11 cellular contexts compared by ENCODE assay signal in genomic region chr15:30065025-30065801, GRCh38. TPM values are rescaled to one million over a fixed set of nuclear protein-coding genes. Genes with fewer than 3 reads are reported as not detected.
DNase-seq lines count a peak whose midpoint lies in the region; ATAC-seq and TF ChIP-seq lines count a peak whose summit lies in the region.
"Had no signal": no experiment of that assay in that cellular context is flagged by ENCODE, and none has a peak within 500 bp of the region (broad histone marks: within the 10 kb centered on the region; RNA-seq: fewer than 3 reads in every experiment).

No MANE protein-coding gene starts in this region.

- no peaks in the 10 kb centered on the region for H3K79me2 ChIP-seq in SK-N-SH (ENCODE audit: insufficient read depth)
- no peaks in the 10 kb centered on the region for H3K79me2 ChIP-seq in smooth muscle cell (ENCODE audit: low read depth)

- H3K9me2 ChIP-seq in SK-N-SH, result no peaks in the 10 kb centered on the region

- no peaks in the 10 kb centered on the region for H3F3A ChIP-seq in SK-N-SH (replicated peaks; ENCODE audit: insufficient read depth)
- peaks cover 5% of the 10 kb centered on the region for H3F3A ChIP-seq in smooth muscle cell (ENCODE audit: low read depth)

- H2AFZ ChIP-seq in SK-N-SH (ENCODE audit: low read depth) (no peak overlapping the region; the same call in 1 of the 2 replicates), smooth muscle cell (ENCODE audit: low read depth) (no peak overlapping the region)

- H3K36me3 ChIP-seq in SK-N-SH (replicated peaks in 1 of 2; ENCODE audit: control insufficient read depth in 1 of 2, insufficient read depth in 2 of 2, low read length in 1 of 2), result no peaks in the 10 kb centered on the region
- H3K36me3 ChIP-seq in smooth muscle cell (ENCODE audit: low read depth), result no peaks in the 10 kb centered on the region

- no peak overlapping the region; a peak in 1 of 4 replicates for H3K27ac ChIP-seq in SK-N-SH (ENCODE audit: low read depth in 2 of 2, low read length in 1 of 2)
- peak overlapping the region; percentile 49 for H3K27ac ChIP-seq in smooth muscle cell (ENCODE audit: low read depth)

- TF ChIP-seq CTCF in SK-N-SH (IDR thresholded peaks at IDR 0.05), result no peak
- TF ChIP-seq CTCF in smooth muscle cell (IDR thresholded peaks at IDR 0.05; ENCODE audit: borderline replicate concordance, insufficient read depth, poor library complexity, severe bottlenecking), result no peak

- H3K4me3 ChIP-seq in SK-N-SH (ENCODE audit: low read depth in 2 of 2, low read length in 1 of 2), result no peak overlapping the region
- no peak overlapping the region for H3K4me3 ChIP-seq in smooth muscle cell

- no peak for TF ChIP-seq RAD21 in SK-N-SH (IDR thresholded peaks at IDR 0.05; ENCODE audit: low read length)

- H3K9me3 ChIP-seq in SK-N-SH (no peaks in the 10 kb centered on the region), smooth muscle cell (replicated peaks; ENCODE audit: low read depth) (no peaks in the 10 kb centered on the region)

- WGBS in SK-N-SH (ENCODE audit: low lambda C conversion rate), result 52% methylated on average over 12 of the region's 12 CpGs
- 43% methylated on average over 12 of the region's 12 CpGs for WGBS in smooth muscle cell (ENCODE audit: low lambda C conversion rate)

- no peak for TF ChIP-seq EP300 in SK-N-SH (IDR thresholded peaks at IDR 0.05; ENCODE audit: borderline replicate concordance in 1 of 2, low read depth in 1 of 2, low read length in 1 of 2)

- POLR2A ChIA-PET in SK-N-SH (lab: Yijun Ruan, JAX), result no interaction called here

- H3K4me2 ChIP-seq in SK-N-SH, result peak overlapping the region; percentile 11; the same call in 1 of the 2 replicates
- H3K4me2 ChIP-seq in smooth muscle cell, result peak overlapping the region; percentile 64

- H3K4me1 ChIP-seq in SK-N-SH (ENCODE audit: control insufficient read depth in 1 of 2, insufficient read depth in 2 of 2, low read depth in 1 of 2, low read length in 1 of 2) (no peaks in the 10 kb centered on the region), smooth muscle cell (ENCODE audit: low read depth) (no peaks in the 10 kb centered on the region)

- CTCF ChIA-PET in SK-N-SH (lab: Yijun Ruan, JAX), result no interaction called here

- no peak for ATAC-seq in GM18873 (IDR thresholded peaks at IDR 0.05; ENCODE audit: low FRiP score, unreplicated experiment)
- ATAC-seq: activated CD8-positive, alpha-beta memory T cell treated with anti-CD3 and anti-CD28 coated beads, Interleukin-2, amount 10 ng/mL, durations not matched to agents 7 days and 5 days had no signal

- no peaks in the 10 kb centered on the region; the same call in 1 of the 2 replicates for H3K27me3 ChIP-seq in SK-N-SH (ENCODE audit: insufficient read depth)
- no peaks in the 10 kb centered on the region for H3K27me3 ChIP-seq in smooth muscle cell (ENCODE audit: low read depth)

- no peaks in the 10 kb centered on the region for H4K20me1 ChIP-seq in SK-N-SH (ENCODE audit: insufficient read depth)
- no peaks in the 10 kb centered on the region for H4K20me1 ChIP-seq in smooth muscle cell (ENCODE audit: low read depth)

- DNase-seq in H4 (ENCODE audit: low spot score) (peak; percentile 78), SK-N-SH (no peak), foreskin melanocyte (peak; percentile 81), smooth muscle cell (lab: John Stamatoyannopoulos, UW; ENCODE audit: unreplicated experiment) (no peak), NCI-H128 (lab: John Stamatoyannopoulos, UW; ENCODE audit: unreplicated experiment) (no peak), ureter (ENCODE audit: low spot score) (no peak), T-helper 1 cell (no peak)
- DNase-seq: activated CD8-positive, alpha-beta memory T cell treated with anti-CD3 and anti-CD28 coated beads, Interleukin-2, amount 10 ng/mL, durations not matched to agents 7 days and 5 days; NCI-H1417 treated with DMSO at 0.1 percent for 48 hours had no signal

- H3K9ac ChIP-seq in SK-N-SH (no peak overlapping the region), smooth muscle cell (ENCODE audit: low read depth) (no peak overlapping the region)

TF ChIP-seq in SK-N-SH, 30 proteins besides CTCF, POLR2A, EP300 and RAD21:
- TF ChIP-seq POLR2AphosphoS5 (IDR thresholded peaks at IDR 0.05; ENCODE audit: low read depth, low read length) (no peak), USF2 (IDR thresholded peaks at IDR 0.05; ENCODE audit: borderline replicate concordance, low read depth, low read length) (no peak), JUND (IDR thresholded peaks at IDR 0.05) (no peak)
TF ChIP-seq in SK-N-SH: peak in this region for 0.

RNA-seq across cellular contexts. Expression of gene GOLGA8J, which starts 17.5 kb away (rescaled TPM):
- not detected in 2 replicates for total RNA-seq in H4 (2014; rRNA removed; shearing (Covaris generic))
- polyA plus RNA-seq in SK-N-SH (2012; rRNA removed) (not detected in 2 replicates), smooth muscle cell (not detected in 2 replicates)
- polyA plus RNA-seq in SK-N-SH (2012; cell fraction: cytosol; rRNA removed), result not detected in 2 replicates
- not detected in 2 replicates for polyA plus RNA-seq in SK-N-SH (2012; cell fraction: nucleus; rRNA removed)
- total RNA-seq in smooth muscle cell (0.18 TPM in 1 of 2 replicates, not detected in the other), ureter (not detected)
- polyA plus RNA-seq: neural cell had no signal

Comparison
In these comparisons a context has a peak if more than half of its experiments do, and no peak if none do; other contexts are left out.
1. DNase-seq: peak in H4 (single experiment) and foreskin melanocyte (single experiment); none in SK-N-SH (single experiment), smooth muscle cell (single experiment), NCI-H128 (single experiment), ureter (single experiment) and T-helper 1 cell (0 of 5).